In genomic region chr7:75537731-75538130, GRCh38 we compare ENCODE assay signal across 19 cellular contexts. TPM values are rescaled to one million over a fixed set of nuclear protein-coding genes. Genes with fewer than 3 reads are reported as not detected.
DNase-seq lines count a peak whose midpoint lies in the region; ATAC-seq, FAIRE-seq and TF ChIP-seq lines count a peak whose summit lies in the region.
"Had no signal": no experiment of that assay in that cellular context is flagged by ENCODE, and none has a peak within 500 bp of the region (broad histone marks: within the 10 kb centered on the region; RNA-seq: fewer than 3 reads in every experiment).

No MANE protein-coding gene starts in this region.

- H3K4me1 Mint-ChIP-seq in chondrocyte (ENCODE audit: low read depth): peaks cover 12% of the 10 kb centered on the region
- no peaks in the 10 kb centered on the region for H3K4me1 Mint-ChIP-seq in activated naive CD4-positive, alpha-beta T cell treated with anti-CD3 and anti-CD28 coated beads for 36 hours (ENCODE audit: low read depth)
- H3K4me1 Mint-ChIP-seq: CD8-positive, alpha-beta memory T cell had no signal

- CTCF ChIA-PET in activated naive CD4-positive, alpha-beta T cell treated with anti-CD3 and anti-CD28 coated beads for 36 hours (lab: Charles Lee): no interaction called here

- H3K4me3 ChIP-seq in RWPE2 (ENCODE audit: severe bottlenecking) (no peak overlapping the region), kidney (ENCODE audit: low read length in 2 of 2) (no peak overlapping the region), sigmoid colon (no peak overlapping the region)
- H3K4me3 ChIP-seq: A549, BLaER1 had no signal

- no peak for TF ChIP-seq EP300 in sigmoid colon (IDR thresholded peaks at IDR 0.05)

- no peak overlapping the region for H3K9ac ChIP-seq in kidney (ENCODE audit: low read length in 2 of 2)
- H3K9ac ChIP-seq: BLaER1 had no signal

- H3K27me3 ChIP-seq in RWPE2 (ENCODE audit: insufficient read depth, poor library complexity, severe bottlenecking) (no peaks in the 10 kb centered on the region), sigmoid colon (no peaks in the 10 kb centered on the region)
- H3K27me3 ChIP-seq: BLaER1 had no signal

- no peak overlapping the region for H3K4me3 Mint-ChIP-seq in chondrocyte (ENCODE audit: unreplicated experiment)
- H3K4me3 Mint-ChIP-seq in activated naive CD4-positive, alpha-beta T cell treated with anti-CD3 and anti-CD28 coated beads for 36 hours: no peak overlapping the region
- H3K4me3 Mint-ChIP-seq: CD8-positive, alpha-beta memory T cell had no signal

- no peaks in the 10 kb centered on the region for H3K27me3 Mint-ChIP-seq in chondrocyte (ENCODE audit: low read depth)
- no peaks in the 10 kb centered on the region for H3K27me3 Mint-ChIP-seq in activated naive CD4-positive, alpha-beta T cell treated with anti-CD3 and anti-CD28 coated beads for 36 hours (ENCODE audit: low read depth)

- H3K27ac Mint-ChIP-seq in chondrocyte (ENCODE audit: unreplicated experiment): no peak overlapping the region
- H3K27ac Mint-ChIP-seq in activated naive CD4-positive, alpha-beta T cell treated with anti-CD3 and anti-CD28 coated beads for 36 hours: no peak overlapping the region
- H3K27ac Mint-ChIP-seq: CD8-positive, alpha-beta memory T cell had no signal

- no peaks in the 10 kb centered on the region for H3K9me3 Mint-ChIP-seq in chondrocyte (ENCODE audit: low read depth)
- H3K9me3 Mint-ChIP-seq in activated naive CD4-positive, alpha-beta T cell treated with anti-CD3 and anti-CD28 coated beads for 36 hours: no peaks in the 10 kb centered on the region
- H3K9me3 Mint-ChIP-seq: CD8-positive, alpha-beta memory T cell had no signal

- TF ChIP-seq CTCF in RWPE2 (IDR thresholded peaks at IDR 0.05; ENCODE audit: poor library complexity, severe bottlenecking) (no peak), chondrocyte (IDR thresholded peaks at IDR 0.05) (no peak), kidney (IDR thresholded peaks at IDR 0.05; ENCODE audit: borderline replicate concordance, extremely low read depth, insufficient read depth) (no peak), sigmoid colon (IDR thresholded peaks at IDR 0.05) (no peak)

- ATAC-seq in RWPE2 (ENCODE audit: low read depth): no peak
- no peak for ATAC-seq in HG03521 (IDR thresholded peaks at IDR 0.05; ENCODE audit: unreplicated experiment)
- ATAC-seq: A549, HCT116 had no signal

- DNase-seq in RWPE2 (ENCODE audit: low spot score) (peak; percentile 32), chondrocyte (ENCODE audit: low spot score) (peak; percentile 43), kidney (peak; percentile 35), sigmoid colon (peak; percentile 20), GM19239 (ENCODE audit: insufficient read length, low spot score) (no peak)
- no peak for DNase-seq in stimulated activated CD4-positive, alpha-beta T cell treated with anti-CD3 and anti-CD28 coated beads, Interleukin-12 subunit alpha, Interleukin-12 subunit beta, amount 100 ng/mL, for 4 hours
- no peak for DNase-seq in activated naive CD4-positive, alpha-beta T cell treated with anti-CD3 and anti-CD28 coated beads for 36 hours
- DNase-seq: CD8-positive, alpha-beta memory T cell; DND-41; GDM1; IMR-90 had no signal

- intact Hi-C loops in kidney (cut with DNase I): no loop called here
- intact Hi-C loops in sigmoid colon (cut with DNase I): no loop called here
- intact Hi-C loops in activated naive CD4-positive, alpha-beta T cell treated with anti-CD3 and anti-CD28 coated beads for 36 hours (cut with micrococcal nuclease): no loop called here

- WGBS in sigmoid colon, 2 donors: 84 to 97% methylated on average over 5 of the region's 5 CpGs

- H3K36me3 Mint-ChIP-seq in chondrocyte (ENCODE audit: low read depth): peaks cover 38% of the 10 kb centered on the region
- H3K36me3 Mint-ChIP-seq in activated naive CD4-positive, alpha-beta T cell treated with anti-CD3 and anti-CD28 coated beads for 36 hours (ENCODE audit: low read depth): no peaks in the 10 kb centered on the region

- FAIRE-seq in kidney (lab: Jason Lieb, UNC): no peak
- no peak for FAIRE-seq in GM19239 (lab: Jason Lieb, UNC)
- FAIRE-seq: A549, GM12892, H54 had no signal

- no peak overlapping the region for H3K27ac ChIP-seq in RWPE2 (ENCODE audit: poor library complexity, severe bottlenecking)
- H3K27ac ChIP-seq in kidney (ENCODE audit: low read depth in 2 of 2, low read length in 2 of 2): no peak overlapping the region
- H3K27ac ChIP-seq in sigmoid colon: no peak overlapping the region
- H3K27ac ChIP-seq: A549, BLaER1 had no signal

- H3K36me3 ChIP-seq in RWPE2 (ENCODE audit: low read depth): 0 out of 2 replicates have a peak, but pooled peaks cover 4% of the 10 kb centered on the region
- peaks cover 19 to 20% of the 10 kb centered on the region in 2 donors for H3K36me3 ChIP-seq in kidney (ENCODE audit: control insufficient read depth in 1 of 2, insufficient read depth in 2 of 2, low read length in 2 of 2)
- peaks cover 4 to 65% (median 8%) of the 10 kb centered on the region in 4 donors for H3K36me3 ChIP-seq in sigmoid colon

- H3K4me1 ChIP-seq in RWPE2 (ENCODE audit: insufficient read depth, poor library complexity, severe bottlenecking) (no peaks in the 10 kb centered on the region), kidney (ENCODE audit: control insufficient read depth in 1 of 2, insufficient read depth in 1 of 2, low read depth in 1 of 2, low read length in 2 of 2) (no peaks in the 10 kb centered on the region), sigmoid colon (no peaks in the 10 kb centered on the region)
- H3K4me1 ChIP-seq: A549, BLaER1, Caco-2 had no signal

- H3K9me3 ChIP-seq in RWPE2 (ENCODE audit: severe bottlenecking): no peaks in the 10 kb centered on the region
- H3K9me3 ChIP-seq in kidney (ENCODE audit: control insufficient read depth in 1 of 2, low read length in 2 of 2): no peaks in the 10 kb centered on the region
- H3K9me3 ChIP-seq in sigmoid colon: no peaks in the 10 kb centered on the region
- H3K9me3 ChIP-seq: A549, BLaER1, Caco-2 had no signal

- TF ChIP-seq POLR2A in sigmoid colon (IDR thresholded peaks at IDR 0.05): no peak

RNA-seq across cellular contexts. Expression of gene SPDYE5, which starts 45.6 kb away (rescaled TPM):
- total RNA-seq in chondrocyte (not detected in 3 replicates), kidney (not detected), sigmoid colon (not detected)
- polyA plus RNA-seq in kidney (ENCODE audit: insufficient read depth, low read depth, low replicate concordance) (not detected), sigmoid colon (under 1 TPM in 1 of 3 donors, not detected in 2; 0.03 TPM)
- not detected for total RNA-seq in activated naive CD4-positive, alpha-beta T cell treated with anti-CD3 and anti-CD28 coated beads for 36 hours
- total RNA-seq: Caco-2; CD8-positive, alpha-beta memory T cell; HT-29; IMR-90 had no signal
- polyA plus RNA-seq: A549, IMR-90 had no signal

RNA-seq across cellular contexts. Expression of gene POM121C, which starts 51.6 kb away (rescaled TPM):
- 40.7 to 41.4 TPM (median 41.1 TPM) in 3 replicates for total RNA-seq in chondrocyte
- total RNA-seq in kidney: 47.2 TPM
- 8.6 TPM for polyA plus RNA-seq in kidney (ENCODE audit: insufficient read depth, low read depth, low replicate concordance)
- total RNA-seq in sigmoid colon: 10 to 100 TPM; 12.2 to 30.5 (median 15.8) TPM
- 10 to 100 TPM in 1 of 3 donors, 1 to 10 TPM in 2; 6.0 to 22.9 (median 6.9) TPM for polyA plus RNA-seq in sigmoid colon
- total RNA-seq in activated naive CD4-positive, alpha-beta T cell treated with anti-CD3 and anti-CD28 coated beads for 36 hours: 10 to 100 TPM; 43.9 to 44.1 TPM

Comparison
In these comparisons a context has a peak if more than half of its experiments do, and no peak if none do; other contexts are left out.
1. DNase-seq: peak in RWPE2 (single experiment), chondrocyte (single experiment), kidney (single experiment) and sigmoid colon (single experiment); none in GM19239 (single experiment), stimulated activated CD4-positive, alpha-beta T cell treated with anti-CD3 and anti-CD28 coated beads, Interleukin-12 subunit alpha, Interleukin-12 subunit beta, amount 100 ng/mL, for 4 hours (single experiment) and activated naive CD4-positive, alpha-beta T cell treated with anti-CD3 and anti-CD28 coated beads for 36 hours (single experiment).